ENCODE assay signal across 31 cellular contexts in genomic region chr9:129358621-129359154, GRCh38.
DNase-seq lines count a peak whose midpoint lies in the region; ATAC-seq, FAIRE-seq and TF ChIP-seq lines count a peak whose summit lies in the region.
"Had no signal": no experiment of that assay in that cellular context is flagged by ENCODE, and none has a peak within 500 bp of the region (broad histone marks: within the 10 kb centered on the region; RNA-seq: fewer than 3 reads in every experiment).

No MANE protein-coding gene starts in this region.

- intact Hi-C loops in K562 (cut with micrococcal nuclease) = no loop called here

- H2AFZ ChIP-seq in K562 (ENCODE audit: low read depth, low read length) = no peak overlapping the region

- no peak for TF ChIP-seq CTCF in K562 (IDR thresholded peaks at IDR 0.05 in 2 of 3, conservative IDR thresholded peaks at IDR 0.05 in 1 of 3; ENCODE audit: insufficient read depth in 2 of 3, low read depth in 1 of 3, low read length in 3 of 3)
- no peak for TF ChIP-seq CTCF in nephron (IDR thresholded peaks at IDR 0.05; ENCODE audit: unreplicated experiment in 3 of 3)

- no peaks in the 10 kb centered on the region for H3K36me3 ChIP-seq in BLaER1 treated with 17β-estradiol and CSF1 and Interleukin-3, amounts not matched to agents 10 nM and 100 nM
- H3K36me3 ChIP-seq in K562 (ENCODE audit: control insufficient read depth, insufficient read depth, low read length) = no peaks in the 10 kb centered on the region

- DNase-seq in K562 (ENCODE audit: extremely low read depth in 1 of 4, low spot score in 3 of 4) = no peak
- no peak for DNase-seq in stimulated activated effector memory CD8-positive, alpha-beta T cell treated with anti-CD3 and anti-CD28 coated beads, Interleukin-12 subunit alpha, Interleukin-12 subunit beta, amount 100 ng/mL, for 72 hours (ENCODE audit: low spot score in 2 of 2)
- no peak for DNase-seq in SKM-1 (lab: John Stamatoyannopoulos, UW; ENCODE audit: unreplicated experiment)
- DNase-seq in cerebellar nuclear complex (lab: John Stamatoyannopoulos, UW) = no peak
- no peak for DNase-seq in SHP77 (lab: John Stamatoyannopoulos, UW)
- DNase-seq: AML-193; CD8-positive, alpha-beta T cell; DMS79 treated with DMSO at 0.1 percent for 48 hours; GF-D8; H7; HFFc6; KBM-7; NCI-H1105 treated with DMSO at 0.1 percent for 48 hours; NCI-H146; NCI-H1930; NCI-H2107; NCI-H446 treated with DMSO at 0.1 percent for 48 hours; NCI-H526; NCI-H82; NK-92 treated with Interleukin-12 subunit alpha and Interleukin-12 subunit beta, amount 100 ng/mL, for 24 hours; PC-3; RPMI8226; SHP77 treated with DMSO at 0.1 percent for 48 hours had no signal

- H3K36me3 Mint-ChIP-seq in nephron (ENCODE audit: low read depth) = no peaks in the 10 kb centered on the region
- H3K36me3 Mint-ChIP-seq in stimulated activated effector memory CD8-positive, alpha-beta T cell treated with anti-CD3 and anti-CD28 coated beads, Interleukin-12 subunit alpha, Interleukin-12 subunit beta, amount 100 ng/mL, for 72 hours = no peaks in the 10 kb centered on the region
- H3K36me3 Mint-ChIP-seq: CD8-positive, alpha-beta T cell had no signal

- H3K27ac Mint-ChIP-seq in nephron = peak overlapping the region; percentile 11 to 87 (median 79)
- H3K27ac Mint-ChIP-seq in stimulated activated effector memory CD8-positive, alpha-beta T cell treated with anti-CD3 and anti-CD28 coated beads, Interleukin-12 subunit alpha, Interleukin-12 subunit beta, amount 100 ng/mL, for 72 hours = peak overlapping the region; percentile 62
- H3K27ac Mint-ChIP-seq: CD8-positive, alpha-beta T cell; HFFc6 had no signal

- H3K4me1 Mint-ChIP-seq in nephron = peaks cover 27% of the 10 kb centered on the region
- H3K4me1 Mint-ChIP-seq in stimulated activated effector memory CD8-positive, alpha-beta T cell treated with anti-CD3 and anti-CD28 coated beads, Interleukin-12 subunit alpha, Interleukin-12 subunit beta, amount 100 ng/mL, for 72 hours = no peaks in the 10 kb centered on the region

- TF ChIP-seq POLR2A in K562 (conservative IDR thresholded peaks at IDR 0.05) = no peak

- no peaks in the 10 kb centered on the region for H3K27me3 Mint-ChIP-seq in nephron (ENCODE audit: low read depth)

- H4K20me1 ChIP-seq in BLaER1 treated with 17β-estradiol and CSF1 and Interleukin-3, amounts not matched to agents 10 nM and 100 nM = no peaks in the 10 kb centered on the region
- H4K20me1 ChIP-seq in K562 (replicated peaks; ENCODE audit: control insufficient read depth, insufficient read depth, low read length) = no peaks in the 10 kb centered on the region

- peaks cover 4% of the 10 kb centered on the region for H3K9me3 Mint-ChIP-seq in nephron
- peaks cover 3% of the 10 kb centered on the region for H3K9me3 Mint-ChIP-seq in stimulated activated effector memory CD8-positive, alpha-beta T cell treated with anti-CD3 and anti-CD28 coated beads, Interleukin-12 subunit alpha, Interleukin-12 subunit beta, amount 100 ng/mL, for 72 hours

- no peak for ATAC-seq in K562
- ATAC-seq in stimulated activated effector memory CD8-positive, alpha-beta T cell treated with anti-CD3 and anti-CD28 coated beads, Interleukin-12 subunit alpha, Interleukin-12 subunit beta, amount 100 ng/mL, for 72 hours = no peak
- no peak for ATAC-seq in GM19397 (IDR thresholded peaks at IDR 0.05; ENCODE audit: unreplicated experiment)
- ATAC-seq: CD8-positive, alpha-beta T cell; PC-3 had no signal

- in situ Hi-C loops in K562 (cut with MboI) = no loop called here

- no peaks in the 10 kb centered on the region for H3K79me2 ChIP-seq in K562 (ENCODE audit: control insufficient read depth, insufficient read depth, low read length)

- H3K4me3 Mint-ChIP-seq in nephron = no peak overlapping the region
- no peak overlapping the region for H3K4me3 Mint-ChIP-seq in stimulated activated effector memory CD8-positive, alpha-beta T cell treated with anti-CD3 and anti-CD28 coated beads, Interleukin-12 subunit alpha, Interleukin-12 subunit beta, amount 100 ng/mL, for 72 hours
- H3K4me3 Mint-ChIP-seq: CD8-positive, alpha-beta T cell; HFFc6 had no signal

- POLR2A ChIA-PET in K562 (lab: Yijun Ruan, JAX) = no interaction called here

- CTCF ChIA-PET in K562 (lab: Yijun Ruan, JAX; ENCODE audit: low intra/inter-chr PET ratio) = no interaction called here

- FAIRE-seq in K562 (lab: Jason Lieb, UNC) = no peak
- FAIRE-seq: A204.1, GM12892, GM19239, HTR-8/SVneo had no signal

- no peaks in the 10 kb centered on the region for H3K9me1 ChIP-seq in K562 (ENCODE audit: control insufficient read depth, insufficient read depth, low read length)

- no peak overlapping the region for H3K4me3 ChIP-seq in BLaER1 treated with 17β-estradiol and CSF1 and Interleukin-3, amounts not matched to agents 10 nM and 100 nM
- no peak overlapping the region for H3K4me3 ChIP-seq in K562

- no peak overlapping the region for H3K27ac ChIP-seq in BLaER1 treated with 17β-estradiol and CSF1 and Interleukin-3, amounts not matched to agents 10 nM and 100 nM
- H3K27ac ChIP-seq in K562 (ENCODE audit: extremely low read depth, low read depth, low read length) = no peak overlapping the region
- H3K27ac ChIP-seq: C4-2B had no signal

- TF ChIP-seq EP300 in K562 (IDR thresholded peaks at IDR 0.05; ENCODE audit: low read length) = no peak

- no peak overlapping the region for H3K9ac ChIP-seq in BLaER1 treated with 17β-estradiol and CSF1 and Interleukin-3, amounts not matched to agents 10 nM and 100 nM
- H3K9ac ChIP-seq in K562 (ENCODE audit: insufficient read depth in 1 of 2, low read depth in 2 of 2, low read length in 2 of 2) = no peak overlapping the region

- BruUV-seq in K562 (replicated peaks; lab: Mats Ljungman, UMichigan) = no TSS peak

- WGBS in K562 (ENCODE audit: insufficient coverage, low coverage, missing lambda C conversion rate) = 8% methylated on average over 12 of the region's 12 CpGs

- peaks cover 11 to 23% (median 16%) of the 10 kb centered on the region in 11 experiments for H3K9me3 ChIP-seq in BLaER1 treated with 17β-estradiol and CSF1 and Interleukin-3, amounts not matched to agents 10 nM and 100 nM (replicated peaks in 1 of 11)
- H3K9me3 ChIP-seq in K562 (replicated peaks; ENCODE audit: control insufficient read depth, insufficient read depth, low read depth, low read length) = no peaks in the 10 kb centered on the region

- no peaks in the 10 kb centered on the region for H3K27me3 ChIP-seq in BLaER1 treated with 17β-estradiol and CSF1 and Interleukin-3, amounts not matched to agents 10 nM and 100 nM
- H3K27me3 ChIP-seq in K562 (ENCODE audit: control insufficient read depth in 2 of 2, insufficient read depth in 2 of 2, low read length in 2 of 2) = peaks cover 4 to 47% of the 10 kb centered on the region in 2 experiments; a peak in 3 of 5 replicates

- peaks cover 29 to 81% (median 61%) of the 10 kb centered on the region in 10 experiments for H3K4me1 ChIP-seq in BLaER1 treated with 17β-estradiol and CSF1 and Interleukin-3, amounts not matched to agents 10 nM and 100 nM
- peaks cover 0 to 27% of the 10 kb centered on the region in 2 experiments; a peak in 2 of 5 replicates for H3K4me1 ChIP-seq in K562 (replicated peaks in 1 of 2; ENCODE audit: control insufficient read depth in 2 of 2, insufficient read depth in 2 of 2, low read length in 2 of 2)

- peak overlapping the region in 9 of 11 experiments; percentile 9 to 79 (median 69); a peak in 8 of 22 replicates for H3K4me2 ChIP-seq in BLaER1 treated with 17β-estradiol and CSF1 and Interleukin-3, amounts not matched to agents 10 nM and 100 nM
- H3K4me2 ChIP-seq in K562 (ENCODE audit: insufficient read depth, low read length) = no peak overlapping the region

- TF ChIP-seq RAD21 in K562 (CRISPR knock-in tag; conservative IDR thresholded peaks at IDR 0.05 in 1 of 2, IDR thresholded peaks at IDR 0.05 in 1 of 2) = no peak

TF ChIP-seq in K562, 482 proteins besides CTCF, POLR2A, EP300 and RAD21 (continues in another document):
- TF ChIP-seq POLR3G (IDR thresholded peaks at IDR 0.05; ENCODE audit: extremely low read depth, insufficient read length, insufficient replicate concordance) (no peak), ZBED1 (IDR thresholded peaks at IDR 0.05) (no peak), SRSF7 (optimal IDR thresholded peaks at IDR 0.05; ENCODE audit: low read depth, low read length) (no peak), CBFB (CRISPR knock-in tag; IDR thresholded peaks at IDR 0.05) (no peak), LEF1 (IDR thresholded peaks at IDR 0.05) (no peak), SPI1 (IDR thresholded peaks at IDR 0.05; ENCODE audit: borderline replicate concordance, low read depth, low read length) (peak; percentile 18; the same call in 1 of the 2 replicates), SNIP1 (IDR thresholded peaks at IDR 0.05; ENCODE audit: low read depth) (no peak), BDP1 (IDR thresholded peaks at IDR 0.05; ENCODE audit: insufficient read depth, insufficient read length) (no peak), YY1 (IDR thresholded peaks at IDR 0.05; ENCODE audit: borderline replicate concordance in 1 of 3, control insufficient read depth in 1 of 3, extremely low read depth in 1 of 3, insufficient read depth in 3 of 3, insufficient read length in 1 of 3, insufficient replicate concordance in 2 of 3, low read depth in 1 of 3, low read length in 2 of 3) (no peak), ZNF232 (CRISPR knock-in tag; IDR thresholded peaks at IDR 0.05) (no peak), ZNF589 (CRISPR knock-in tag; IDR thresholded peaks at IDR 0.05; ENCODE audit: low read depth) (no peak), RFX7 (CRISPR knock-in tag; IDR thresholded peaks at IDR 0.05) (no peak), FOS (IDR thresholded peaks at IDR 0.05; ENCODE audit: extremely low read depth, insufficient read length) (no peak), NR3C1 (CRISPR knock-in tag; IDR thresholded peaks at IDR 0.05) (no peak), TEAD1 (CRISPR knock-in tag; IDR thresholded peaks at IDR 0.05) (no peak), ELK1 (CRISPR knock-in tag; IDR thresholded peaks at IDR 0.05) (no peak)
